In the genomic region with DNA sequence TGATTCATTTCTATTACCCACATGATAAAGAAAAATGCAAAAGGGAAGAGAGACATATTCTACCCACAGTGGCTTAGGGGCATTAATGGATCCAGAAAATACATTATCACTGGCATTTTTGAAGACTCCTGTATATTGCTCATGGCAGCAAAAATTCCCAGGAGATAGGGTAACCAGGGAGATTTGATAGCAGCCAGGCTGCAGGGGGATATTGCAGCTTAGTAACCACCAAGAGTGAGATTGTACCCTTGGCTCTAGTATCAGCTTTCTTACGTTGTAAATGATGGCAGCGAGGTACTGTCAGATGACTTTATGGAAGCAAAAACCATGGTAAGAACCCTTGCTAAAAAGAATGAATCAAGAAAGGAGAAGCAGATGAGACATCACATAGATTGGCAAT, we compare ENCODE assay signal across 36 cellular contexts. TPM values are rescaled to one million over a fixed set of nuclear protein-coding genes. Genes with fewer than 3 reads are reported as not detected.
"Had no signal": no experiment of that assay in that cellular context is flagged by ENCODE, and none has a peak within 500 bp of the region (broad histone marks: within the 10 kb centered on the region; RNA-seq: fewer than 3 reads in every experiment).

No MANE protein-coding gene starts in this region.

- H3K27ac ChIP-seq: body of pancreas, brain microvascular endothelial cell, breast epithelium, VCaP had no signal

- H3K9me3 ChIP-seq: body of pancreas, breast epithelium had no signal

- DNase-seq: activated B cell treated with CpG ODN at 0.5 μM for 24 hours; activated CD4-positive, alpha-beta memory T cell treated with anti-CD3 and anti-CD28 coated beads for 36 hours; activated CD4-positive, alpha-beta T cell treated with anti-CD3 and anti-CD28 coated beads for 4 hours; activated CD4-positive, alpha-beta T cell treated with anti-CD3 and anti-CD28 coated beads, Interleukin-2, amount 10 ng/mL, durations not matched to agents 24 days and 14 days; activated CD4-positive, alpha-beta T cell treated with anti-CD3 and anti-CD28 coated beads, Interleukin-2, amount 50 U/mL, for 1 hour; activated CD4-positive, alpha-beta T cell treated with anti-CD3 and anti-CD28 coated beads, Interleukin-2, amount 50 U/mL, for 4 hours; activated CD4-positive, CD25-positive, alpha-beta regulatory T cell treated with anti-CD3 and anti-CD28 coated beads, Interleukin-2, amount 50 U/mL, for 72 hours; activated CD8-positive, alpha-beta memory T cell treated with anti-CD3 and anti-CD28 coated beads, Interleukin-2, amount 50 U/mL, for 4 hours; activated CD8-positive, alpha-beta T cell treated with anti-CD3 and anti-CD28 coated beads for 36 hours; activated effector memory CD4-positive, alpha-beta T cell treated with Interleukin-2 at 50 U/mL for 16 hours; activated gamma-delta T cell; activated naive CD4-positive, alpha-beta T cell treated with anti-CD3 and anti-CD28 coated beads, Interleukin-2, amount 10 ng/mL, durations not matched to agents 7 days and 5 days; activated naive CD4-positive, alpha-beta T cell treated with Interleukin-2 at 50 U/mL for 16 hours; activated naive CD8-positive, alpha-beta T cell treated with anti-CD3 and anti-CD28 coated beads, Interleukin-2, amount 10 ng/mL, durations not matched to agents 7 days and 5 days; activated naive CD8-positive, alpha-beta T cell treated with anti-CD3 and anti-CD28 coated beads, Interleukin-2, amount 50 U/mL, for 24 hours; activated T-cell treated with anti-CD3 and anti-CD28 coated beads for 4 hours; activated T-cell treated with anti-CD3 and anti-CD28 coated beads, Interleukin-2, amount 50 U/mL, for 24 hours; activated T-cell treated with anti-CD3 and anti-CD28 coated beads, Interleukin-2, amount 50 U/mL, for 48 hours; amniotic stem cell; aorta; body of pancreas; brain microvascular endothelial cell; central memory CD4-positive, alpha-beta T cell; T-helper 1 cell; T-helper 2 cell; T-helper 9 cell had no signal

- H3K9me3 Mint-ChIP-seq: activated B cell treated with CpG ODN at 0.5 μM for 24 hours; activated CD4-positive, alpha-beta memory T cell treated with anti-CD3 and anti-CD28 coated beads for 36 hours; activated CD4-positive, alpha-beta T cell treated with anti-CD3 and anti-CD28 coated beads, Interleukin-2, amount 10 ng/mL, durations not matched to agents 24 days and 14 days; activated CD8-positive, alpha-beta T cell treated with anti-CD3 and anti-CD28 coated beads for 36 hours; activated naive CD4-positive, alpha-beta T cell treated with anti-CD3 and anti-CD28 coated beads, Interleukin-2, amount 10 ng/mL, durations not matched to agents 7 days and 5 days; activated naive CD8-positive, alpha-beta T cell treated with anti-CD3 and anti-CD28 coated beads, Interleukin-2, amount 10 ng/mL, durations not matched to agents 7 days and 5 days; activated naive CD8-positive, alpha-beta T cell treated with anti-CD3 and anti-CD28 coated beads, Interleukin-2, amount 50 U/mL, for 24 hours; activated T-cell treated with anti-CD3 and anti-CD28 coated beads, Interleukin-2, amount 50 U/mL, for 24 hours; activated T-helper 2 cell treated with anti-CD3 and anti-CD28 coated beads, Interferon-gamma antibody, Interleukin-2, Interleukin-4, amounts not matched to agents 10 μg/mL and 5 μg/mL and 100 μg/mL, durations not matched to agents 14 hours and 24 hours and 36 hours; T-helper 1 cell treated with Interleukin-12 subunit alpha and Interleukin-12 subunit beta and Interleukin-4 antibody, amounts not matched to agents 30 μg/mL and 1 μg/mL, for 36 hours; T-helper 2 cell treated with Interferon-gamma antibody and Interleukin-4, amounts not matched to agents 5 μg/mL and 100 μg/mL, for 36 hours had no signal

- H3K36me3 ChIP-seq: brain microvascular endothelial cell, breast epithelium had no signal

- H3K4me3 ChIP-seq: body of pancreas, breast epithelium had no signal

- FAIRE-seq: astrocyte, TTC549 had no signal

- H3K4me3 Mint-ChIP-seq: activated B cell treated with CpG ODN at 0.5 μM for 24 hours; activated CD4-positive, alpha-beta memory T cell treated with anti-CD3 and anti-CD28 coated beads for 36 hours; activated CD4-positive, alpha-beta T cell treated with anti-CD3 and anti-CD28 coated beads, Interleukin-2, amount 10 ng/mL, durations not matched to agents 24 days and 14 days; activated CD8-positive, alpha-beta T cell treated with anti-CD3 and anti-CD28 coated beads for 36 hours; activated naive CD4-positive, alpha-beta T cell treated with anti-CD3 and anti-CD28 coated beads, Interleukin-2, amount 10 ng/mL, durations not matched to agents 7 days and 5 days; activated naive CD4-positive, alpha-beta T cell treated with anti-CD3 and anti-CD28 coated beads, Interleukin-2, amount 50 U/mL, for 24 hours; activated naive CD8-positive, alpha-beta T cell; activated naive CD8-positive, alpha-beta T cell treated with anti-CD3 and anti-CD28 coated beads, Interleukin-2, amount 10 ng/mL, durations not matched to agents 7 days and 5 days; activated naive CD8-positive, alpha-beta T cell treated with anti-CD3 and anti-CD28 coated beads, Interleukin-2, amount 50 U/mL, for 24 hours; activated T-cell treated with anti-CD3 and anti-CD28 coated beads, Interleukin-2, amount 50 U/mL, for 24 hours; T-helper 1 cell treated with Interleukin-12 subunit alpha and Interleukin-12 subunit beta and Interleukin-4 antibody, amounts not matched to agents 30 μg/mL and 1 μg/mL, for 36 hours; T-helper 2 cell treated with Interferon-gamma antibody and Interleukin-4, amounts not matched to agents 5 μg/mL and 100 μg/mL, for 36 hours had no signal

- H3K27ac Mint-ChIP-seq: activated B cell treated with CpG ODN at 0.5 μM for 24 hours; activated CD4-positive, alpha-beta memory T cell treated with anti-CD3 and anti-CD28 coated beads for 36 hours; activated CD4-positive, alpha-beta T cell treated with anti-CD3 and anti-CD28 coated beads, Interleukin-2, amount 10 ng/mL, durations not matched to agents 24 days and 14 days; activated CD8-positive, alpha-beta T cell treated with anti-CD3 and anti-CD28 coated beads for 36 hours; activated naive CD4-positive, alpha-beta T cell treated with anti-CD3 and anti-CD28 coated beads, Interleukin-2, amount 10 ng/mL, durations not matched to agents 7 days and 5 days; activated naive CD4-positive, alpha-beta T cell treated with anti-CD3 and anti-CD28 coated beads, Interleukin-2, amount 50 U/mL, for 24 hours; activated naive CD8-positive, alpha-beta T cell; activated naive CD8-positive, alpha-beta T cell treated with anti-CD3 and anti-CD28 coated beads, Interleukin-2, amount 10 ng/mL, durations not matched to agents 7 days and 5 days; activated naive CD8-positive, alpha-beta T cell treated with anti-CD3 and anti-CD28 coated beads, Interleukin-2, amount 50 U/mL, for 24 hours; activated T-cell treated with anti-CD3 and anti-CD28 coated beads, Interleukin-2, amount 50 U/mL, for 24 hours; activated T-helper 2 cell treated with anti-CD3 and anti-CD28 coated beads, Interferon-gamma antibody, Interleukin-2, Interleukin-4, amounts not matched to agents 10 μg/mL and 5 μg/mL and 100 μg/mL, durations not matched to agents 14 hours and 24 hours and 36 hours; T-helper 1 cell treated with Interleukin-12 subunit alpha and Interleukin-12 subunit beta and Interleukin-4 antibody, amounts not matched to agents 30 μg/mL and 1 μg/mL, for 36 hours; T-helper 2 cell treated with Interferon-gamma antibody and Interleukin-4, amounts not matched to agents 5 μg/mL and 100 μg/mL, for 36 hours had no signal

- H3K36me3 Mint-ChIP-seq: activated CD4-positive, alpha-beta memory T cell treated with anti-CD3 and anti-CD28 coated beads for 36 hours; activated naive CD4-positive, alpha-beta T cell treated with anti-CD3 and anti-CD28 coated beads, Interleukin-2, amount 10 ng/mL, durations not matched to agents 7 days and 5 days; activated naive CD4-positive, alpha-beta T cell treated with anti-CD3 and anti-CD28 coated beads, Interleukin-2, amount 50 U/mL, for 24 hours; activated naive CD8-positive, alpha-beta T cell; activated naive CD8-positive, alpha-beta T cell treated with anti-CD3 and anti-CD28 coated beads, Interleukin-2, amount 10 ng/mL, durations not matched to agents 7 days and 5 days had no signal

- H3K27me3 ChIP-seq: body of pancreas, brain microvascular endothelial cell, breast epithelium had no signal

- ATAC-seq: activated CD8-positive, alpha-beta T cell treated with anti-CD3 and anti-CD28 coated beads for 36 hours; activated naive CD8-positive, alpha-beta T cell treated with anti-CD3 and anti-CD28 coated beads, Interleukin-2, amount 50 U/mL, for 24 hours; body of pancreas had no signal

- H3K4me1 Mint-ChIP-seq: activated CD4-positive, alpha-beta T cell treated with anti-CD3 and anti-CD28 coated beads, Interleukin-2, amount 10 ng/mL, durations not matched to agents 24 days and 14 days; activated naive CD4-positive, alpha-beta T cell treated with anti-CD3 and anti-CD28 coated beads, Interleukin-2, amount 10 ng/mL, durations not matched to agents 7 days and 5 days; activated naive CD4-positive, alpha-beta T cell treated with anti-CD3 and anti-CD28 coated beads, Interleukin-2, amount 50 U/mL, for 24 hours; activated naive CD8-positive, alpha-beta T cell treated with anti-CD3 and anti-CD28 coated beads, Interleukin-2, amount 10 ng/mL, durations not matched to agents 7 days and 5 days; activated naive CD8-positive, alpha-beta T cell treated with anti-CD3 and anti-CD28 coated beads, Interleukin-2, amount 50 U/mL, for 24 hours had no signal

- H3K27me3 Mint-ChIP-seq: activated B cell treated with CpG ODN at 0.5 μM for 24 hours; activated CD4-positive, alpha-beta T cell treated with anti-CD3 and anti-CD28 coated beads, Interleukin-2, amount 10 ng/mL, durations not matched to agents 24 days and 14 days; activated naive CD4-positive, alpha-beta T cell treated with anti-CD3 and anti-CD28 coated beads, Interleukin-2, amount 10 ng/mL, durations not matched to agents 7 days and 5 days; activated naive CD4-positive, alpha-beta T cell treated with anti-CD3 and anti-CD28 coated beads, Interleukin-2, amount 50 U/mL, for 24 hours had no signal

- H3K4me1 ChIP-seq: body of pancreas, breast epithelium had no signal

RNA-seq across cellular contexts. Expression of gene ALDH1A1, which starts 19.8 kb away (rescaled TPM):
- total RNA-seq: activated B cell treated with CpG ODN at 0.5 μM for 24 hours; activated CD4-positive, alpha-beta memory T cell treated with anti-CD3 and anti-CD28 coated beads for 36 hours; activated CD4-positive, alpha-beta T cell treated with anti-CD3 and anti-CD28 coated beads, Interleukin-2, amount 10 ng/mL, durations not matched to agents 24 days and 14 days; activated CD8-positive, alpha-beta memory T cell treated with anti-CD3 and anti-CD28 coated beads for 36 hours; activated CD8-positive, alpha-beta T cell treated with anti-CD3 and anti-CD28 coated beads for 36 hours; activated T-helper 2 cell treated with anti-CD3 and anti-CD28 coated beads, Interferon-gamma antibody, Interleukin-2, Interleukin-4, amounts not matched to agents 10 μg/mL and 5 μg/mL and 100 μg/mL, durations not matched to agents 14 hours and 24 hours and 36 hours had no signal
